Comparison of ENCODE assay signal across 8 cellular contexts in the genomic region with DNA sequence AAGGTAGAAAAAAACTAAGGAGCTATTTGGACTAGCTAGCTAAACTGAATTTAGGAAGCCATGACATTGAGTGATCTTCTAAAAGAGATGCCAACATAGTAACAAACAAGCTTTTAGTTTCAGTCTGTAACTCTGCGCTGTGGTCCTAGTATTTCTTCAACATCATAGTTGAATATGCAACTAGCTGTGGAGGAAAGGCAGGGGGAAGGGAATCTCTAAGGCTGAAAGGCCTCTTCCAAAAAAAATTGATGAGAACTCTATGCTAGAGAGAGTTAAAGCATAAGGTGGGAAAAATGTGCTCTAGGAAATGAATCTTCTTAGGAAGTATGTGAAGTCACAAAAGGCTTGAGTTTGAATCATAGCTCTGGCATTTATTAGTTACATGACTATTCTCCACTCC.
DNase-seq lines count a peak whose midpoint lies in the region; ATAC-seq, FAIRE-seq and TF ChIP-seq lines count a peak whose summit lies in the region.
"Not testable (repeated sequence)": the region's sequence is repeated elsewhere in the genome, so short reads cannot be mapped to it uniquely, and the experiment has no call there.

No MANE protein-coding gene starts in this region.

- H3K79me2 ChIP-seq in GM12878 (ENCODE audit: control insufficient read depth, insufficient read depth, low read length); keratinocyte (ENCODE audit: control insufficient read depth, insufficient read depth, low read length): not testable (repeated sequence)

- not testable (repeated sequence) for H3K4me3 ChIP-seq in GM12865 (ENCODE audit: low read depth, low read length); keratinocyte (ENCODE audit: control insufficient read depth in 2 of 3, extremely low read depth in 1 of 3, insufficient read depth in 2 of 3, low read depth in 1 of 3, low read length in 3 of 3)
- 0 out of 2 replicates have a peak overlapping the region, but pooled peaks have one; percentile 12 for H3K4me3 ChIP-seq in GM12878

- peak overlapping the region; percentile 27; the same call in 1 of the 2 replicates for H3K27ac ChIP-seq in GM12878 (ENCODE audit: control insufficient read depth, insufficient read depth)
- H3K27ac ChIP-seq in keratinocyte (ENCODE audit: control insufficient read depth, insufficient read depth, low read length): peak overlapping the region; percentile 67

- WGBS in GM12878 (ENCODE audit: insufficient coverage, insufficient replicate concordance, low lambda C conversion rate, missing lambda C conversion rate): 13% methylated on average over 1 of the region's 1 CpG

- H3K4me1 ChIP-seq in GM12878 (ENCODE audit: control insufficient read depth, insufficient read depth, low read length); keratinocyte (ENCODE audit: control insufficient read depth, extremely low read depth, insufficient read depth, low read length): not testable (repeated sequence)

- TF ChIP-seq CTCF in GM12865 (IDR thresholded peaks at IDR 0.05; ENCODE audit: insufficient read depth, low read depth, low read length, missing control alignments); GM12878 (IDR thresholded peaks at IDR 0.05 in 2 of 3, conservative IDR thresholded peaks at IDR 0.05 in 1 of 3; ENCODE audit: control insufficient read depth in 2 of 3, extremely low read depth in 1 of 3, insufficient read depth in 1 of 3, low read depth in 3 of 3, low read length in 3 of 3); keratinocyte (optimal IDR thresholded peaks at IDR 0.05 in 1 of 3, IDR thresholded peaks at IDR 0.05 in 1 of 3, conservative IDR thresholded peaks at IDR 0.05 in 1 of 3; ENCODE audit: extremely low read depth in 1 of 3, insufficient read depth in 2 of 3, low read length in 3 of 3): not testable (repeated sequence)

- not testable (repeated sequence) for BruUV-seq in GM12878 (replicated peaks; lab: Mats Ljungman, UMichigan)

- SMC1A ChIA-PET in GM12878 (lab: Charles Lee; ENCODE audit: uncharacterized antibody, unreplicated experiment): not testable (repeated sequence)

- POLR2A ChIA-PET in GM12878 (lab: Charles Lee): not testable (repeated sequence)

- not testable (repeated sequence) for H4K20me1 ChIP-seq in GM12878 (ENCODE audit: control insufficient read depth, insufficient read depth); keratinocyte (ENCODE audit: control insufficient read depth, extremely low read depth, insufficient read depth, low read length)

- H3K9me3 ChIP-seq in GM12878 (replicated peaks; ENCODE audit: control insufficient read depth, insufficient read depth, low read length); keratinocyte (ENCODE audit: control insufficient read depth, low read depth, low read length): not testable (repeated sequence)

- not testable (repeated sequence) for FAIRE-seq in GM12878 (lab: Jason Lieb, UNC); keratinocyte (lab: Jason Lieb, UNC)

- RAD21 ChIA-PET in GM12878 (lab: Charles Lee; ENCODE audit: unreplicated experiment): not testable (repeated sequence)

- not testable (repeated sequence) for H3K9me3 Mint-ChIP-seq in IgD-negative memory B cell

- H3K27me3 ChIP-seq in GM12878 (replicated peaks in 1 of 2; ENCODE audit: control insufficient read depth in 2 of 2, insufficient read depth in 2 of 2, low read length in 1 of 2); keratinocyte (ENCODE audit: control insufficient read depth, extremely low read depth, insufficient read depth, low read length): not testable (repeated sequence)

- not testable (repeated sequence) for H3K9ac ChIP-seq in GM12878 (ENCODE audit: control insufficient read depth, insufficient read depth, low read length); keratinocyte (ENCODE audit: control insufficient read depth, extremely low read depth, insufficient read depth, low read length)

- peak overlapping the region; percentile 32 to 91 (median 64) for H3K27ac Mint-ChIP-seq in IgD-negative memory B cell

- intact Hi-C loops in GM12878 (cut with micrococcal nuclease; ENCODE audit: unreplicated experiment): not testable (repeated sequence)

- CTCF ChIA-PET in GM12878 (lab: Yijun Ruan, JAX): not testable (repeated sequence)

- not testable (repeated sequence) for H3K4me1 Mint-ChIP-seq in IgD-negative memory B cell

- in situ Hi-C loops in GM12878 (cut with MboI): not testable (repeated sequence)

- DNase-seq in GM12865 (ENCODE audit: low read depth): peak; percentile 4
- DNase-seq in GM12878 (ENCODE audit: low read depth, low spot score); keratinocyte (ENCODE audit: low read depth, low spot score): not testable (repeated sequence)
- peak; percentile 1 for DNase-seq in superior temporal gyrus (ENCODE audit: extremely low spot score)

- not testable (repeated sequence) for TF ChIP-seq RAD21 in GM12878 (IDR thresholded peaks at IDR 0.05; ENCODE audit: insufficient read depth, low read depth, low read length)

- not testable (repeated sequence) for TF ChIP-seq EP300 in GM12878 (IDR thresholded peaks at IDR 0.05; ENCODE audit: borderline replicate concordance in 1 of 2, control insufficient read depth in 1 of 2, low read depth in 2 of 2, low read length in 2 of 2)

- H3K4me2 ChIP-seq in GM12878 (ENCODE audit: control insufficient read depth, insufficient read depth): not testable (repeated sequence)
- peak overlapping the region; percentile 48 for H3K4me2 ChIP-seq in keratinocyte (ENCODE audit: control insufficient read depth, extremely low read depth, insufficient read depth, low read depth, low read length)

- TF ChIP-seq POLR2A in GM12878 (IDR thresholded peaks at IDR 0.05; ENCODE audit: low read depth, low read length): not testable (repeated sequence)

- H3K4me3 Mint-ChIP-seq in IgD-negative memory B cell: peak overlapping the region in 3 of 4 donors; percentile 51 to 88 (median 52)

- H2AFZ ChIP-seq in GM12878 (ENCODE audit: control insufficient read depth, low read depth, low read length); keratinocyte (ENCODE audit: control insufficient read depth, low read length): not testable (repeated sequence)

- not testable (repeated sequence) for H3K27me3 Mint-ChIP-seq in IgD-negative memory B cell

- peak; percentile 60 for ATAC-seq in GM19467 (IDR thresholded peaks at IDR 0.05; ENCODE audit: unreplicated experiment)
- peak; percentile 52 for ATAC-seq in HG02973 (IDR thresholded peaks at IDR 0.05; ENCODE audit: unreplicated experiment)
- peak; percentile 62 to 63 for ATAC-seq in activated CD4-positive, CD25-positive, alpha-beta regulatory T cell treated with anti-CD3 and anti-CD28 coated beads, Interleukin-2, amount 50 U/mL, for 24 hours
- peak; percentile 90 for ATAC-seq in GM12878

- H3K36me3 Mint-ChIP-seq in IgD-negative memory B cell: not testable (repeated sequence)

- dilution Hi-C loops in keratinocyte (cut with MboI; ENCODE audit: extremely low pct_ligation_motif_present, low sequenced_read_pairs): not testable (repeated sequence)

- H3K9me1 ChIP-seq in keratinocyte (ENCODE audit: control insufficient read depth, extremely low read depth, insufficient read depth, low read length): not testable (repeated sequence)

- H3K36me3 ChIP-seq in GM12878 (ENCODE audit: control insufficient read depth in 2 of 2, insufficient read depth in 2 of 2, low read length in 1 of 2); keratinocyte (ENCODE audit: control insufficient read depth in 2 of 2, extremely low read depth in 1 of 2, insufficient read depth in 2 of 2, low read length in 2 of 2): not testable (repeated sequence)

TF ChIP-seq in GM12878, 131 proteins besides CTCF, POLR2A, EP300 and RAD21:
- TF ChIP-seq NFIC (IDR thresholded peaks at IDR 0.05; ENCODE audit: low read depth, low read length): 0 out of 2 replicates have a peak, but pooled peaks have one; percentile 39
